Comparison of ENCODE assay signal across 9 cellular contexts in the genomic region with DNA sequence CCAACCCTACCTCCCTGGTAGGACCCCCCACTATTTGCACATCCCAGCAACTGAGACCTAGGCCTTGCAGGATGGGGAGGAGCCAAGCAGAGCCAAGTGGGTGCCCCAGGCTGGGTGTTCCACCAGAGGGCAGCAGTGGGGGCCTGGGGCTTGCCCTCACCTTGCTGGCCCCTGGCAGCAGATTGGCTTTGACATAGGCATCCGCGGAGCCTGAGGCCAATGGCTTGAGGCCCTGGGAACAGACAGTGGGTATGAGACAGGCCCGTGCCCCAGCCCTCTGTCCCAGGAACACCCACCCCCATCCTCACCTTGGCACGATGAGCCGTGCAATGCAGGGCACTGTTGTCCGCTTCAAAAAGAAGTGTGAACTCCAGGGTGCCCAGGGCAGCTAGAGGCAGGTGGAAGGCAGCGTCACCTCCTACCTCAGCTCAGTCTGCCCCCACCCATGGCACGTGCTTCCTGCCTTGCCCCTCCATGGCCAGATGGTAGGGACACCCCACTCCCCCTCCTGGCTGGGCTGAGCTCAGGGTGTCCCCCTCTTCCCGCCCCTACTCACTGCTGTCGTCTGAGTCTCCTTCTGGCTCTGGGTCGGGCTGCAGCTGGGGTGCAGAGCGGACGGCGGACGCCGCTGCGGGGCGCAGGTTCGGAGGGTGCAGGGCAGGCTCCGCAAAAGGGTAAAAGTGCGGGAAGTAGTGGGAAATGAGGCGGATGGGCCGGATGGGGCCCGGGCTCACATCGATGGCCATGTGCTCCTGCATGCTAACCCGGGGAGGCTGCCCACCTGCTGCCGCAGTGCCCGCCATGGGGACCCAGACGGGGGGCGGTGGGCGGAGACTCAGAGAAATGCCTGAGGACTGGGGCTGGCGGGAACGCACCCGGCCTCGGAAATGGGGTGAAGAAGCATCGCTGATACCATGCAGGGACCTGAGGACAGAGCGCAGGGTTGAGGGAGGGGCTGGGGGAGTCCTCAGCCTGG. TPM values are rescaled to one million over a fixed set of nuclear protein-coding genes. Genes with fewer than 3 reads are reported as not detected.
A peak's percentile ranks its signal among the peaks of the same experiment; 100 is the strongest.
DNase-seq lines count a peak whose midpoint lies in the region; ATAC-seq, FAIRE-seq and TF ChIP-seq lines count a peak whose summit lies in the region.
"Had no signal": no experiment of that assay in that cellular context is flagged by ENCODE, and none has a peak within 500 bp of the region (broad histone marks: within the 10 kb centered on the region; RNA-seq: fewer than 3 reads in every experiment).

No MANE protein-coding gene starts in this region.

- WGBS in H9 (ENCODE audit: extremely low coverage, insufficient read length, low lambda C conversion rate): no CpG with 5 or more reads among the region's 37 CpGs
- WGBS in HepG2 (ENCODE audit: low lambda C conversion rate): 92% methylated on average over 30 of the region's 37 CpGs

- FAIRE-seq in HepG2 (lab: Jason Lieb, UNC): no peak

- no peak overlapping the region for H4K8ac ChIP-seq in H9 (replicated peaks; ENCODE audit: insufficient read length, low read depth, low read length)

- no peak overlapping the region for H2BK12ac ChIP-seq in H9 (ENCODE audit: insufficient read length, low read depth, low read length)

- no peak overlapping the region for H3T11ph ChIP-seq in H9 (ENCODE audit: low read length)

- peak; percentile 58; the same call in 1 of the 2 replicates for TF ChIP-seq RAD21 in HepG2 (CRISPR knock-in tag; IDR thresholded peaks at IDR 0.05)

- no peak overlapping the region for H2BK5ac ChIP-seq in H9 (ENCODE audit: insufficient read length, low read length)

- H3K4me1 ChIP-seq in H9 (ENCODE audit: insufficient read depth, low read length) (peaks cover 7% of the 10 kb centered on the region; the same call in 1 of the 2 replicates), HepG2 (ENCODE audit: insufficient read depth, low read length) (peaks cover 45% of the 10 kb centered on the region)

- H3K56ac ChIP-seq in H9 (ENCODE audit: insufficient read length, low read depth, low read length): no peak overlapping the region

- in situ Hi-C loops in SK-MEL-5 (cut with HindIII; ENCODE audit: low pct_unique_long_range_greater_than_20kb, low sequenced_read_pairs) (no loop called here), astrocyte of the cerebellum (cut with HindIII; ENCODE audit: low sequenced_read_pairs) (no loop called here), HepG2 (cut with HindIII; ENCODE audit: extremely low pct_ligation_motif_present, low pct_unique_long_range_greater_than_20kb) (no loop called here)

- H3K79me2 ChIP-seq in H9 (ENCODE audit: insufficient read depth, low read length) (no peaks in the 10 kb centered on the region), HepG2 (ENCODE audit: insufficient read depth, low read length) (no peaks in the 10 kb centered on the region)

- H3K4ac ChIP-seq in H9 (ENCODE audit: low read depth, low read length): no peak overlapping the region

- H3K18ac ChIP-seq in H9 (ENCODE audit: insufficient read length, low read depth, low read length): no peak overlapping the region

- no peak overlapping the region for H2BK15ac ChIP-seq in H9 (ENCODE audit: low read depth, low read length)

- H3K27ac ChIP-seq in H9 (ENCODE audit: insufficient read length, low read depth, low read length) (no peak overlapping the region), HepG2 (ENCODE audit: extremely low read length, insufficient read depth, low read length) (peak overlapping the region; percentile 81)

- no peak for DNase-seq in BJ (ENCODE audit: low read depth)
- DNase-seq in H9: peak; percentile 88
- peak; percentile 55 for DNase-seq in SK-MEL-5 (ENCODE audit: low read depth, low spot score)
- DNase-seq in astrocyte of the cerebellum (ENCODE audit: low read depth): no peak
- DNase-seq in HepG2 (ENCODE audit: low spot score): peak; percentile 35
- DNase-seq in type B pancreatic cell (ENCODE audit: extremely low spot score, unreplicated experiment): peak; percentile 70

- H3K27me3 ChIP-seq in BJ (ENCODE audit: control insufficient read depth, insufficient read depth, low read length) (peaks cover 16% of the 10 kb centered on the region), H9 (ENCODE audit: insufficient read depth, low read length) (peaks cover 3% of the 10 kb centered on the region; the same call in 1 of the 2 replicates), HepG2 (ENCODE audit: control insufficient read depth in 1 of 2, insufficient read depth in 2 of 2, low read length in 2 of 2) (no peaks in the 10 kb centered on the region)

- intact Hi-C loops in HepG2 (cut with micrococcal nuclease; ENCODE audit: unreplicated experiment): no loop called here

- H4K20me1 ChIP-seq in H9 (ENCODE audit: control insufficient read depth, insufficient read depth, insufficient read length): no peaks in the 10 kb centered on the region
- H4K20me1 ChIP-seq in HepG2 (ENCODE audit: insufficient read depth, low read length): no peaks in the 10 kb centered on the region

- H3K4me2 ChIP-seq in H9 (ENCODE audit: insufficient read depth, insufficient read length, low read length) (no peak overlapping the region), HepG2 (ENCODE audit: low read depth, low read length) (no peak overlapping the region)

- CTCF ChIA-PET in BJ (lab: Yijun Ruan, JAX) (interaction anchor here (0.9 to 10.0 kb wide), 6 partner anchors 13 to 52 kb away, joined by 3 to 88 read pairs (median 6); a partner anchor contains a TSS), HepG2 (lab: Yijun Ruan, JAX; ENCODE audit: low intra/inter-chr PET ratio, low total read pairs) (interaction anchor here (0.6 to 2.9 kb wide), 4 partner anchors 14 to 43 kb away, joined by 3 to 20 read pairs (median 10); a partner anchor contains a TSS)

- peaks cover 0 to 6% of the 10 kb centered on the region in 2 experiments; a peak in 2 of 5 replicates for H3K9me3 Mint-ChIP-seq in H9
- H3K9me3 Mint-ChIP-seq in type B pancreatic cell: peaks cover 5% of the 10 kb centered on the region

- no peaks in the 10 kb centered on the region for H3K23me2 ChIP-seq in H9 (ENCODE audit: insufficient read length, low read depth, low read length, poor library complexity, severe bottlenecking)

- no peaks in the 10 kb centered on the region for H3K79me1 ChIP-seq in H9 (ENCODE audit: insufficient read depth, low read depth, low read length, poor library complexity, severe bottlenecking)

- ATAC-seq in HepG2: peak; percentile 61
- ATAC-seq in HG02870 (IDR thresholded peaks at IDR 0.05; ENCODE audit: unreplicated experiment): no peak
- no peak for ATAC-seq in HG03196 (IDR thresholded peaks at IDR 0.05; ENCODE audit: unreplicated experiment)

- H3K4me3 Mint-ChIP-seq in H9: no peak overlapping the region
- H3K4me3 Mint-ChIP-seq in type B pancreatic cell: no peak overlapping the region

- H3K4me1 Mint-ChIP-seq in H9 (peaks cover 35 to 49% of the 10 kb centered on the region in 2 experiments), type B pancreatic cell (ENCODE audit: unreplicated experiment) (peaks cover 21% of the 10 kb centered on the region)

- H3K4me3 ChIP-seq in BJ (ENCODE audit: low read depth, low read length) (no peak overlapping the region), astrocyte of the cerebellum (ENCODE audit: low read depth, low read length) (no peak overlapping the region), HepG2 (replicated peaks in 1 of 3; ENCODE audit: insufficient read depth in 1 of 3, low read depth in 2 of 3, low read length in 3 of 3) (no peak overlapping the region)

- no peak overlapping the region for H3K9ac ChIP-seq in H9 (ENCODE audit: extremely low read depth, insufficient read length, low read length)
- H3K9ac ChIP-seq in HepG2 (ENCODE audit: insufficient read depth, low read depth, low read length): peak overlapping the region; percentile 56; the same call in 1 of the 2 replicates

- no peak overlapping the region for H2BK120ac ChIP-seq in H9 (ENCODE audit: low read depth, low read length, poor library complexity, severe bottlenecking)

- no peak overlapping the region for H4K5ac ChIP-seq in H9 (ENCODE audit: insufficient read length, low read depth, low read length)

- H3K27ac Mint-ChIP-seq in H9: no peak overlapping the region; a peak in 1 of 7 replicates
- H3K27ac Mint-ChIP-seq in type B pancreatic cell: no peak overlapping the region

- TF ChIP-seq EP300 in HepG2 (IDR thresholded peaks at IDR 0.05; ENCODE audit: low read depth in 2 of 2, low read length in 2 of 2): no peak
- TF ChIP-seq EP300 in HepG2 (CRISPR knock-in tag; IDR thresholded peaks at IDR 0.05; ENCODE audit: borderline replicate concordance): no peak

- no peaks in the 10 kb centered on the region for H3K9me3 ChIP-seq in H9 (ENCODE audit: control insufficient read depth, low read depth, low read length)
- no peaks in the 10 kb centered on the region for H3K9me3 ChIP-seq in HepG2 (ENCODE audit: low read length)

- POLR2A ChIA-PET in BJ (lab: Charles Lee) (no interaction called here), HepG2 (lab: Yijun Ruan, JAX) (interaction anchor here (0.8 to 3.1 kb wide), 3 partner anchors 15 to 133 kb away, joined by 3 to 52 read pairs (median 4); a partner anchor contains a TSS)

- H2BK20ac ChIP-seq in H9 (ENCODE audit: low read depth, low read length, poor library complexity, severe bottlenecking): no peak overlapping the region

- peak; percentile 61 for TF ChIP-seq CTCF in BJ (IDR thresholded peaks at IDR 0.05; ENCODE audit: insufficient read depth, low read depth, low read length)
- TF ChIP-seq CTCF in H9 (conservative IDR thresholded peaks at IDR 0.05): peak; percentile 82
- peak; percentile 46 for TF ChIP-seq CTCF in astrocyte of the cerebellum (IDR thresholded peaks at IDR 0.05; ENCODE audit: low read depth, low read length, missing control alignments)
- TF ChIP-seq CTCF in HepG2 (CRISPR knock-in tag; IDR thresholded peaks at IDR 0.05): peak; percentile 72
- TF ChIP-seq CTCF in type B pancreatic cell (conservative IDR thresholded peaks at IDR 0.05): peak; percentile 66

- BruUV-seq in HepG2 (replicated peaks; lab: Mats Ljungman, UMichigan): no TSS peak

- H3K36me3 Mint-ChIP-seq in H9 (ENCODE audit: insufficient read depth in 1 of 3, low read depth in 3 of 3) (peaks cover 12 to 17% (median 13%) of the 10 kb centered on the region in 3 experiments), type B pancreatic cell (no peaks in the 10 kb centered on the region)

- TF ChIP-seq POLR2A in HepG2 (IDR thresholded peaks at IDR 0.05; ENCODE audit: insufficient read depth in 1 of 2, low read depth in 2 of 2, low read length in 2 of 2): no peak

- no peak overlapping the region for H4K91ac ChIP-seq in H9 (ENCODE audit: insufficient read length, low read depth, low read length)

- H3K14ac ChIP-seq in H9 (ENCODE audit: insufficient read depth, low read length): no peak overlapping the region

- H2AFZ ChIP-seq in H9 (ENCODE audit: low read length) (no peak overlapping the region), HepG2 (ENCODE audit: low read length) (no peak overlapping the region)

- H3K27me3 Mint-ChIP-seq in H9 (ENCODE audit: low read depth) (peaks cover 40% of the 10 kb centered on the region), type B pancreatic cell (peaks cover 19% of the 10 kb centered on the region)

- H3K36me3 ChIP-seq in BJ (ENCODE audit: control insufficient read depth, insufficient read depth, low read length) (peaks cover 13% of the 10 kb centered on the region), HepG2 (replicated peaks in 1 of 2; ENCODE audit: control insufficient read depth in 1 of 2, insufficient read depth in 2 of 2, low read length in 2 of 2) (peaks cover 11 to 12% of the 10 kb centered on the region in 2 experiments; a peak in 3 of 5 replicates)

- no peak overlapping the region for H2AK5ac ChIP-seq in H9 (ENCODE audit: insufficient read length, low read length)

- H3K23ac ChIP-seq in H9 (ENCODE audit: insufficient read length, low read depth, low read length): no peak overlapping the region

RNA-seq across cellular contexts. Expression of a gene that starts 9.0 kb away (rescaled TPM):
- polyA plus RNA-seq in BJ (2011; rRNA removed) (97.9 and 149 TPM in 2 replicates), HepG2 (2011; rRNA removed) (88.9 and 92.4 TPM in 2 replicates)
- polyA minus RNA-seq in BJ (2011; rRNA and poly(A)+ RNA removed): 61.7 and 65.1 TPM in 2 replicates
- total RNA-seq in H9 (2021) (152 and 154 TPM in 2 replicates), HepG2 (2016; rRNA removed; fragmentation: Illumina TruSeq; extraction: Trizol) (137 and 140 TPM in 2 replicates), type B pancreatic cell (ENCODE audit: low replicate concordance) (220 and 226 TPM in 2 replicates)
- 159 and 175 TPM in 2 replicates for total RNA-seq in SK-MEL-5 (2014; rRNA removed; shearing (Covaris generic))
- 160 and 167 TPM in 2 replicates for polyA plus RNA-seq in SK-MEL-5 (2015; cell fraction: cytosol; rRNA removed)
- 492 and 512 TPM in 2 replicates for polyA plus RNA-seq in SK-MEL-5 (2015; cell fraction: nucleus; rRNA removed)
- 56.4 and 57.7 TPM in 2 replicates for total RNA-seq in HepG2 (2016; cell fraction: cytosol; rRNA removed; fragmentation: Illumina TruSeq; extraction: Trizol; ENCODE audit: low read depth)
- 130 and 141 TPM in 2 replicates for total RNA-seq in HepG2 (2016; cell fraction: insoluble cytoplasmic fraction; rRNA removed; fragmentation: Illumina TruSeq; extraction: Trizol)
- 58.9 and 72.8 TPM in 2 replicates for total RNA-seq in HepG2 (2016; cell fraction: membrane; rRNA removed; fragmentation: Illumina TruSeq; extraction: Trizol)
- total RNA-seq in HepG2 (2016; cell fraction: nucleus; rRNA removed; fragmentation: Illumina TruSeq; extraction: Trizol): 73.7 and 87.9 TPM in 2 replicates
- 80.9 and 124 TPM in 2 replicates for polyA plus RNA-seq in HepG2 (2011; cell fraction: cytosol; rRNA removed)
- polyA plus RNA-seq in HepG2 (2011; cell fraction: nucleus; rRNA removed): 241 and 294 TPM in 2 replicates
- polyA plus RNA-seq in HepG2 (2012): 86.7 and 89.4 TPM in 2 replicates
- 41.2 and 47.2 TPM in 2 replicates for polyA plus RNA-seq in HepG2 (2016; cell fraction: cytosol; fragmentation: Illumina TruSeq; extraction: Trizol; ENCODE audit: low read depth)
- polyA plus RNA-seq in HepG2 (2016; cell fraction: insoluble cytoplasmic fraction; fragmentation: Illumina TruSeq; extraction: Trizol; ENCODE audit: low read depth): 109 and 121 TPM in 2 replicates
- polyA plus RNA-seq in HepG2 (2016; cell fraction: membrane; fragmentation: Illumina TruSeq; extraction: Trizol; ENCODE audit: low read depth): 38.1 and 45.1 TPM in 2 replicates
- 169 and 179 TPM in 2 replicates for polyA plus RNA-seq in HepG2 (2016; cell fraction: nucleus; fragmentation: Illumina TruSeq; extraction: Trizol; ENCODE audit: insufficient read depth, low read depth)
- 124 and 164 TPM in 2 replicates for polyA minus RNA-seq in HepG2 (2011; rRNA and poly(A)+ RNA removed; ENCODE audit: low replicate concordance)
- 50.1 and 58.7 TPM in 2 replicates for polyA minus RNA-seq in HepG2 (2011; cell fraction: cytosol; rRNA and poly(A)+ RNA removed)
- 52.5 and 56.4 TPM in 2 replicates for polyA minus RNA-seq in HepG2 (2011; cell fraction: nucleus; rRNA and poly(A)+ RNA removed)

RNA-seq across cellular contexts. Expression of a gene that starts 14.0 kb away (rescaled TPM):
- polyA plus RNA-seq in BJ (2011; rRNA removed): 1.3 and 1.7 TPM in 2 replicates
- polyA minus RNA-seq in BJ (2011; rRNA and poly(A)+ RNA removed): 0.81 and 1.2 TPM in 2 replicates
- 6.5 and 6.8 TPM in 2 replicates for total RNA-seq in H9 (2021)
- 4.5 and 7.8 TPM in 2 replicates for total RNA-seq in SK-MEL-5 (2014; rRNA removed; shearing (Covaris generic))
- polyA plus RNA-seq in SK-MEL-5 (2015; cell fraction: cytosol; rRNA removed): 11.8 and 12.9 TPM in 2 replicates
- 23.4 and 26.8 TPM in 2 replicates for polyA plus RNA-seq in SK-MEL-5 (2015; cell fraction: nucleus; rRNA removed)
- total RNA-seq in HepG2 (2016; rRNA removed; fragmentation: Illumina TruSeq; extraction: Trizol): 18.0 and 25.8 TPM in 2 replicates
- 20.3 and 23.2 TPM in 2 replicates for total RNA-seq in HepG2 (2016; cell fraction: cytosol; rRNA removed; fragmentation: Illumina TruSeq; extraction: Trizol; ENCODE audit: low read depth)
- total RNA-seq in HepG2 (2016; cell fraction: insoluble cytoplasmic fraction; rRNA removed; fragmentation: Illumina TruSeq; extraction: Trizol): 15.4 and 25.8 TPM in 2 replicates
- total RNA-seq in HepG2 (2016; cell fraction: membrane; rRNA removed; fragmentation: Illumina TruSeq; extraction: Trizol): 20.1 and 24.5 TPM in 2 replicates
- 14.1 and 16.1 TPM in 2 replicates for total RNA-seq in HepG2 (2016; cell fraction: nucleus; rRNA removed; fragmentation: Illumina TruSeq; extraction: Trizol)
- 6.7 and 7.8 TPM in 2 replicates for polyA plus RNA-seq in HepG2 (2011; rRNA removed)
- polyA plus RNA-seq in HepG2 (2011; cell fraction: cytosol; rRNA removed): 4.9 and 12.5 TPM in 2 replicates
- 38.1 and 38.7 TPM in 2 replicates for polyA plus RNA-seq in HepG2 (2011; cell fraction: nucleus; rRNA removed)
- polyA plus RNA-seq in HepG2 (2012): 13.5 and 13.9 TPM in 2 replicates
- 26.1 and 30.7 TPM in 2 replicates for polyA plus RNA-seq in HepG2 (2016; cell fraction: cytosol; fragmentation: Illumina TruSeq; extraction: Trizol; ENCODE audit: low read depth)
- polyA plus RNA-seq in HepG2 (2016; cell fraction: insoluble cytoplasmic fraction; fragmentation: Illumina TruSeq; extraction: Trizol; ENCODE audit: low read depth): 20.3 and 26.5 TPM in 2 replicates
- polyA plus RNA-seq in HepG2 (2016; cell fraction: membrane; fragmentation: Illumina TruSeq; extraction: Trizol; ENCODE audit: low read depth): 20.2 and 22.8 TPM in 2 replicates
- 27.4 and 28.8 TPM in 2 replicates for polyA plus RNA-seq in HepG2 (2016; cell fraction: nucleus; fragmentation: Illumina TruSeq; extraction: Trizol; ENCODE audit: insufficient read depth, low read depth)
- polyA minus RNA-seq in HepG2 (2011; rRNA and poly(A)+ RNA removed; ENCODE audit: low replicate concordance): 11.2 and 17.2 TPM in 2 replicates
- polyA minus RNA-seq in HepG2 (2011; cell fraction: cytosol; rRNA and poly(A)+ RNA removed): 5.1 and 6.1 TPM in 2 replicates
- polyA minus RNA-seq in HepG2 (2011; cell fraction: nucleus; rRNA and poly(A)+ RNA removed): 11.8 and 16.4 TPM in 2 replicates
- 10.3 and 16.0 TPM in 2 replicates for total RNA-seq in type B pancreatic cell (ENCODE audit: low replicate concordance)

RNA-seq across cellular contexts. Expression of a gene that starts 23.8 kb away (rescaled TPM):
- polyA plus RNA-seq in BJ (2011; rRNA removed) (not detected in 2 replicates), HepG2 (2011; rRNA removed) (1.7 and 3.1 TPM in 2 replicates)
- not detected in 2 replicates for polyA minus RNA-seq in BJ (2011; rRNA and poly(A)+ RNA removed)
- total RNA-seq in H9 (2021) (not detected in 2 replicates), HepG2 (2016; rRNA removed; fragmentation: Illumina TruSeq; extraction: Trizol) (0.17 and 0.27 TPM in 2 replicates), type B pancreatic cell (ENCODE audit: low replicate concordance) (not detected in 2 replicates)
- not detected in 2 replicates for total RNA-seq in SK-MEL-5 (2014; rRNA removed; shearing (Covaris generic))
- polyA plus RNA-seq in SK-MEL-5 (2015; cell fraction: cytosol; rRNA removed): not detected in 2 replicates
- polyA plus RNA-seq in SK-MEL-5 (2015; cell fraction: nucleus; rRNA removed): not detected in 2 replicates
- total RNA-seq in HepG2 (2016; cell fraction: cytosol; rRNA removed; fragmentation: Illumina TruSeq; extraction: Trizol; ENCODE audit: low read depth): not detected in 2 replicates
- total RNA-seq in HepG2 (2016; cell fraction: insoluble cytoplasmic fraction; rRNA removed; fragmentation: Illumina TruSeq; extraction: Trizol): 0.15 and 0.45 TPM in 2 replicates
- total RNA-seq in HepG2 (2016; cell fraction: membrane; rRNA removed; fragmentation: Illumina TruSeq; extraction: Trizol): 0.15 and 0.28 TPM in 2 replicates
- 0.25 and 0.31 TPM in 2 replicates for total RNA-seq in HepG2 (2016; cell fraction: nucleus; rRNA removed; fragmentation: Illumina TruSeq; extraction: Trizol)
- polyA plus RNA-seq in HepG2 (2011; cell fraction: cytosol; rRNA removed): 1.5 and 2.1 TPM in 2 replicates
- 2.4 and 3.7 TPM in 2 replicates for polyA plus RNA-seq in HepG2 (2011; cell fraction: nucleus; rRNA removed)
- 1.1 and 4.1 TPM in 2 replicates for polyA plus RNA-seq in HepG2 (2012)
- polyA plus RNA-seq in HepG2 (2016; cell fraction: cytosol; fragmentation: Illumina TruSeq; extraction: Trizol; ENCODE audit: low read depth): 0.36 and 0.74 TPM in 2 replicates
- polyA plus RNA-seq in HepG2 (2016; cell fraction: insoluble cytoplasmic fraction; fragmentation: Illumina TruSeq; extraction: Trizol; ENCODE audit: low read depth): 0.87 and 1.3 TPM in 2 replicates
- 0.65 and 0.89 TPM in 2 replicates for polyA plus RNA-seq in HepG2 (2016; cell fraction: membrane; fragmentation: Illumina TruSeq; extraction: Trizol; ENCODE audit: low read depth)
- 0.82 and 1.00 TPM in 2 replicates for polyA plus RNA-seq in HepG2 (2016; cell fraction: nucleus; fragmentation: Illumina TruSeq; extraction: Trizol; ENCODE audit: insufficient read depth, low read depth)
- 0.72 TPM in 1 of 2 replicates, not detected in the other for polyA minus RNA-seq in HepG2 (2011; rRNA and poly(A)+ RNA removed; ENCODE audit: low replicate concordance)
- 0.62 and 1.3 TPM in 2 replicates for polyA minus RNA-seq in HepG2 (2011; cell fraction: cytosol; rRNA and poly(A)+ RNA removed)
- 0.26 TPM in 1 of 2 replicates, not detected in the other for polyA minus RNA-seq in HepG2 (2011; cell fraction: nucleus; rRNA and poly(A)+ RNA removed)
- total RNA-seq: mononuclear cell had no signal

RNA-seq across cellular contexts. Expression of a gene that starts 32.1 kb away (rescaled TPM):
- polyA plus RNA-seq in BJ (2011; rRNA removed) (679 and 883 TPM in 2 replicates), HepG2 (2011; rRNA removed) (0.33 TPM in 1 of 2 replicates, not detected in the other)
- 464 and 670 TPM in 2 replicates for polyA minus RNA-seq in BJ (2011; rRNA and poly(A)+ RNA removed)
- total RNA-seq in H9 (2021) (1,469 and 1,513 TPM in 2 replicates), HepG2 (2016; rRNA removed; fragmentation: Illumina TruSeq; extraction: Trizol) (not detected in 2 replicates), type B pancreatic cell (ENCODE audit: low replicate concordance) (1,009 and 1,011 TPM in 2 replicates)
- 722 and 833 TPM in 2 replicates for total RNA-seq in SK-MEL-5 (2014; rRNA removed; shearing (Covaris generic))
- 485 and 712 TPM in 2 replicates for polyA plus RNA-seq in SK-MEL-5 (2015; cell fraction: cytosol; rRNA removed)
- 152 and 162 TPM in 2 replicates for polyA plus RNA-seq in SK-MEL-5 (2015; cell fraction: nucleus; rRNA removed)
- not detected in 2 replicates for total RNA-seq in HepG2 (2016; cell fraction: cytosol; rRNA removed; fragmentation: Illumina TruSeq; extraction: Trizol; ENCODE audit: low read depth)
- total RNA-seq in HepG2 (2016; cell fraction: insoluble cytoplasmic fraction; rRNA removed; fragmentation: Illumina TruSeq; extraction: Trizol): not detected in 2 replicates
- total RNA-seq in HepG2 (2016; cell fraction: membrane; rRNA removed; fragmentation: Illumina TruSeq; extraction: Trizol): not detected in 2 replicates
- not detected in 2 replicates for total RNA-seq in HepG2 (2016; cell fraction: nucleus; rRNA removed; fragmentation: Illumina TruSeq; extraction: Trizol)
- polyA plus RNA-seq in HepG2 (2011; cell fraction: cytosol; rRNA removed): 0.27 and 0.32 TPM in 2 replicates
- 0.35 and 0.42 TPM in 2 replicates for polyA plus RNA-seq in HepG2 (2011; cell fraction: nucleus; rRNA removed)
- polyA plus RNA-seq in HepG2 (2012): not detected in 2 replicates
- not detected in 2 replicates for polyA plus RNA-seq in HepG2 (2016; cell fraction: cytosol; fragmentation: Illumina TruSeq; extraction: Trizol; ENCODE audit: low read depth)
- polyA plus RNA-seq in HepG2 (2016; cell fraction: insoluble cytoplasmic fraction; fragmentation: Illumina TruSeq; extraction: Trizol; ENCODE audit: low read depth): not detected in 2 replicates
- not detected in 2 replicates for polyA plus RNA-seq in HepG2 (2016; cell fraction: membrane; fragmentation: Illumina TruSeq; extraction: Trizol; ENCODE audit: low read depth)
- not detected in 2 replicates for polyA plus RNA-seq in HepG2 (2016; cell fraction: nucleus; fragmentation: Illumina TruSeq; extraction: Trizol; ENCODE audit: insufficient read depth, low read depth)
- polyA minus RNA-seq in HepG2 (2011; rRNA and poly(A)+ RNA removed; ENCODE audit: low replicate concordance): 3.7 and 5.0 TPM in 2 replicates
- polyA minus RNA-seq in HepG2 (2011; cell fraction: cytosol; rRNA and poly(A)+ RNA removed): not detected in 2 replicates
- not detected in 2 replicates for polyA minus RNA-seq in HepG2 (2011; cell fraction: nucleus; rRNA and poly(A)+ RNA removed)

RNA-seq across cellular contexts. Expression of a gene that starts 34.8 kb away (rescaled TPM):
- polyA plus RNA-seq in BJ (2011; rRNA removed): not detected in 2 replicates
- polyA minus RNA-seq in BJ (2011; rRNA and poly(A)+ RNA removed): not detected in 2 replicates
- total RNA-seq in H9 (2021): not detected in 2 replicates
- not detected in 2 replicates for total RNA-seq in SK-MEL-5 (2014; rRNA removed; shearing (Covaris generic))
- not detected in 2 replicates for polyA plus RNA-seq in SK-MEL-5 (2015; cell fraction: cytosol; rRNA removed)
- not detected in 2 replicates for polyA plus RNA-seq in SK-MEL-5 (2015; cell fraction: nucleus; rRNA removed)
- total RNA-seq in HepG2 (2016; rRNA removed; fragmentation: Illumina TruSeq; extraction: Trizol): 3.3 and 3.4 TPM in 2 replicates
- 1.1 and 1.2 TPM in 2 replicates for total RNA-seq in HepG2 (2016; cell fraction: cytosol; rRNA removed; fragmentation: Illumina TruSeq; extraction: Trizol; ENCODE audit: low read depth)
- 3.4 and 4.0 TPM in 2 replicates for total RNA-seq in HepG2 (2016; cell fraction: insoluble cytoplasmic fraction; rRNA removed; fragmentation: Illumina TruSeq; extraction: Trizol)
- 1.5 and 1.9 TPM in 2 replicates for total RNA-seq in HepG2 (2016; cell fraction: membrane; rRNA removed; fragmentation: Illumina TruSeq; extraction: Trizol)
- total RNA-seq in HepG2 (2016; cell fraction: nucleus; rRNA removed; fragmentation: Illumina TruSeq; extraction: Trizol): 1.6 and 1.7 TPM in 2 replicates
- 3.7 and 7.6 TPM in 2 replicates for polyA plus RNA-seq in HepG2 (2011; rRNA removed)
- 3.7 and 4.0 TPM in 2 replicates for polyA plus RNA-seq in HepG2 (2011; cell fraction: cytosol; rRNA removed)
- 8.6 and 13.6 TPM in 2 replicates for polyA plus RNA-seq in HepG2 (2011; cell fraction: nucleus; rRNA removed)
- polyA plus RNA-seq in HepG2 (2012): 3.9 and 4.4 TPM in 2 replicates
- polyA plus RNA-seq in HepG2 (2016; cell fraction: cytosol; fragmentation: Illumina TruSeq; extraction: Trizol; ENCODE audit: low read depth): 0.75 and 1.2 TPM in 2 replicates
- 3.5 and 4.2 TPM in 2 replicates for polyA plus RNA-seq in HepG2 (2016; cell fraction: insoluble cytoplasmic fraction; fragmentation: Illumina TruSeq; extraction: Trizol; ENCODE audit: low read depth)
- 1.7 and 1.9 TPM in 2 replicates for polyA plus RNA-seq in HepG2 (2016; cell fraction: membrane; fragmentation: Illumina TruSeq; extraction: Trizol; ENCODE audit: low read depth)
- polyA plus RNA-seq in HepG2 (2016; cell fraction: nucleus; fragmentation: Illumina TruSeq; extraction: Trizol; ENCODE audit: insufficient read depth, low read depth): 6.5 and 6.8 TPM in 2 replicates
- polyA minus RNA-seq in HepG2 (2011; rRNA and poly(A)+ RNA removed; ENCODE audit: low replicate concordance): 3.0 TPM in 1 of 2 replicates, not detected in the other
- polyA minus RNA-seq in HepG2 (2011; cell fraction: cytosol; rRNA and poly(A)+ RNA removed): 2.1 and 2.2 TPM in 2 replicates
- 0.90 and 1.1 TPM in 2 replicates for polyA minus RNA-seq in HepG2 (2011; cell fraction: nucleus; rRNA and poly(A)+ RNA removed)
- total RNA-seq in type B pancreatic cell (ENCODE audit: low replicate concordance): 2.2 and 5.8 TPM in 2 replicates

Comparison
In these comparisons a context has a peak if more than half of its experiments do, and no peak if none do; other contexts are left out.
1. DNase-seq: peak in H9 (single experiment), SK-MEL-5 (single experiment), HepG2 (single experiment) and type B pancreatic cell (single experiment); none in BJ (single experiment) and astrocyte of the cerebellum (single experiment).
2. Peak in every context shown above with its lines, with median percentiles within 50 percentile points of each other: CTCF ChIP-seq.